Comparison of ENCODE assay signal across 16 cellular contexts in the genomic region with DNA sequence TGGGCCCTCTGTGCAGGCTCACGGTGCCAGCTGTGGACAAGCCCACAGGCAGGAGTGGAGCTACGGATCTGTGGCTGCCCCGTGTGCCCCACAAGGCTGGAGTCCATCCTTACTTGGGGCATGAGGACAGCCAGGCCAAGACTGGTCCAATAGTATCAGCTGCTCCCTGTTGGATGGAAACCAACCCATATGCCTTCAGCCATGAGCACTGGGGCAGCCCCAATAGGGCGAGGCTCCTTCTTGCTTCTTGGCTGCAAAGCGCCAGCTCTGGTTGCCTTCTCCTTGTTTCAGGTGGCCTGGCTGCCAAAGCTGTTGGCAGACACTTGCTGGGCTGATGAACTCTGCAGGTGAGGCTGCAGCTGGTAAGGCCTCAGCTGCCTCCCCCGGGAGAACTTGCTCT.
DNase-seq lines count a peak whose midpoint lies in the region; ATAC-seq and TF ChIP-seq lines count a peak whose summit lies in the region.
"Had no signal": no experiment of that assay in that cellular context is flagged by ENCODE, and none has a peak within 500 bp of the region (broad histone marks: within the 10 kb centered on the region; RNA-seq: fewer than 3 reads in every experiment).

No MANE protein-coding gene starts in this region.

- H3K79me2 ChIP-seq in OCI-LY7 (ENCODE audit: insufficient read depth, low read depth, low read length) (no peaks in the 10 kb centered on the region), GM23338 (replicated peaks; ENCODE audit: insufficient read depth) (no peaks in the 10 kb centered on the region), trophoblast cell (ENCODE audit: control insufficient read depth, insufficient read depth, low read length, poor library complexity) (no peaks in the 10 kb centered on the region)

- H3K4me1 ChIP-seq in BLaER1: peaks cover 34% of the 10 kb centered on the region
- no peaks in the 10 kb centered on the region for H3K4me1 ChIP-seq in OCI-LY7 (ENCODE audit: insufficient read depth, low read length, poor library complexity, severe bottlenecking)
- no peaks in the 10 kb centered on the region for H3K4me1 ChIP-seq in GM23338 (ENCODE audit: insufficient read depth)
- H3K4me1 ChIP-seq in trophoblast cell (ENCODE audit: control insufficient read depth in 1 of 2, insufficient read depth in 2 of 2, low read length in 2 of 2): no peaks in the 10 kb centered on the region
- H3K4me1 ChIP-seq: Caco-2 had no signal

- H3K27ac Mint-ChIP-seq in GM23338: no peak overlapping the region
- H3K27ac Mint-ChIP-seq: B cell; CD4-positive, alpha-beta T cell had no signal

- intact Hi-C loops in OCI-LY7 (cut with micrococcal nuclease; ENCODE audit: unreplicated experiment): no loop called here

- no peak overlapping the region for H2BK120ac ChIP-seq in trophoblast cell (ENCODE audit: insufficient read depth, low read length, poor library complexity)

- H3K9me2 ChIP-seq in OCI-LY7 (ENCODE audit: insufficient read depth, low read length): no peaks in the 10 kb centered on the region
- no peaks in the 10 kb centered on the region for H3K9me2 ChIP-seq in GM23338 (ENCODE audit: insufficient read depth)

- H4K20me1 ChIP-seq in BLaER1 (peaks cover 22% of the 10 kb centered on the region), OCI-LY7 (ENCODE audit: insufficient read depth, low read length) (no peaks in the 10 kb centered on the region; the same call in 1 of the 2 replicates), GM23338 (replicated peaks; ENCODE audit: insufficient read depth) (no peaks in the 10 kb centered on the region)

- no peak overlapping the region for H2BK5ac ChIP-seq in trophoblast cell (ENCODE audit: low read depth, low read length, poor library complexity)

- CTCF ChIA-PET in OCI-LY7 (lab: Charles Lee; ENCODE audit: unreplicated experiment): no interaction called here

- no peak overlapping the region for H2AK5ac ChIP-seq in trophoblast cell (ENCODE audit: low read length)

- no peak for ATAC-seq in GM23338
- ATAC-seq: GM12878, HepG2 had no signal

- no peaks in the 10 kb centered on the region; the same call in 2 of the 3 replicates for H3K36me3 Mint-ChIP-seq in GM23338 (ENCODE audit: low read depth)

- H3K4me2 ChIP-seq in BLaER1: peak overlapping the region; percentile 84
- no peak overlapping the region for H3K4me2 ChIP-seq in OCI-LY7 (ENCODE audit: low read length)
- no peak overlapping the region for H3K4me2 ChIP-seq in GM23338
- no peak overlapping the region for H3K4me2 ChIP-seq in trophoblast cell (ENCODE audit: low read length)

- no peaks in the 10 kb centered on the region for H3K9me3 ChIP-seq in BLaER1
- no peaks in the 10 kb centered on the region for H3K9me3 ChIP-seq in OCI-LY7 (ENCODE audit: low read length)
- H3K9me3 ChIP-seq in trophoblast cell (ENCODE audit: insufficient read depth, low read depth, low read length): no peaks in the 10 kb centered on the region
- H3K9me3 ChIP-seq: Caco-2 had no signal

- H3K14ac ChIP-seq in trophoblast cell (ENCODE audit: low read length): no peak overlapping the region

- TF ChIP-seq CTCF in OCI-LY7 (conservative IDR thresholded peaks at IDR 0.05; ENCODE audit: low read length) (no peak), GM23338 (conservative IDR thresholded peaks at IDR 0.05; ENCODE audit: low read depth in 2 of 2) (no peak)

- H3K4me3 ChIP-seq in BLaER1: no peak overlapping the region
- H3K4me3 ChIP-seq in OCI-LY7 (ENCODE audit: low read depth, low read length, poor library complexity, severe bottlenecking): no peak overlapping the region
- no peak overlapping the region for H3K4me3 ChIP-seq in GM23338
- no peak overlapping the region for H3K4me3 ChIP-seq in trophoblast cell (ENCODE audit: low read depth, low read length)
- H3K4me3 ChIP-seq: GM12878 had no signal

- H3K4ac ChIP-seq in trophoblast cell (ENCODE audit: low read depth, low read length): no peak overlapping the region

- no TSS peak for BruUV-seq in OCI-LY7 (replicated peaks; lab: Mats Ljungman, UMichigan)

- H3K36me3 ChIP-seq in BLaER1: no peaks in the 10 kb centered on the region
- no peaks in the 10 kb centered on the region for H3K36me3 ChIP-seq in OCI-LY7 (ENCODE audit: insufficient read depth, low read length)
- H3K36me3 ChIP-seq in GM23338 (ENCODE audit: insufficient read depth): no peaks in the 10 kb centered on the region
- H3K36me3 ChIP-seq in trophoblast cell (ENCODE audit: control insufficient read depth in 1 of 2, insufficient read depth in 2 of 2, low read length in 2 of 2): no peaks in the 10 kb centered on the region

- no peaks in the 10 kb centered on the region for H3K9me3 Mint-ChIP-seq in GM23338
- H3K9me3 Mint-ChIP-seq: CD4-positive, alpha-beta T cell had no signal

- H3K23ac ChIP-seq in trophoblast cell (ENCODE audit: low read length): no peak overlapping the region

- H4K91ac ChIP-seq in trophoblast cell (ENCODE audit: low read depth, low read length): no peak overlapping the region

- DNase-seq in DMS79 (lab: John Stamatoyannopoulos, UW): peak; percentile 30
- DNase-seq in OCI-LY7 (ENCODE audit: low spot score): peak; percentile 14
- DNase-seq in cerebellum (ENCODE audit: low spot score): peak; percentile 69
- DNase-seq in GM23338 (ENCODE audit: low spot score): no peak
- no peak for DNase-seq in trophoblast cell
- no peak for DNase-seq in HK-2 (ENCODE audit: unreplicated experiment)
- no peak for DNase-seq in stimulated activated CD4-positive, alpha-beta T cell treated with anti-CD3 and anti-CD28 coated beads, Interleukin-4, amount 100 ng/mL, for 24 hours
- DNase-seq: Caco-2; CD4-positive, alpha-beta T cell; HCEC 1CT; KG1 had no signal

- no peaks in the 10 kb centered on the region for H3K79me1 ChIP-seq in trophoblast cell (ENCODE audit: low read length)

- no peak overlapping the region for H4K12ac ChIP-seq in trophoblast cell (ENCODE audit: low read depth, low read length)

- H4K8ac ChIP-seq in trophoblast cell (ENCODE audit: low read depth, low read length): no peak overlapping the region

- POLR2A ChIA-PET in OCI-LY7 (lab: Charles Lee): no interaction called here

- no peak overlapping the region for H2BK12ac ChIP-seq in trophoblast cell (ENCODE audit: low read length)

- H3K9ac ChIP-seq in BLaER1 (0 out of 2 replicates have a peak overlapping the region, but pooled peaks have one; percentile 6), trophoblast cell (ENCODE audit: low read length) (no peak overlapping the region)

- H2AFZ ChIP-seq in OCI-LY7 (ENCODE audit: low read length) (no peak overlapping the region), GM23338 (no peak overlapping the region), trophoblast cell (ENCODE audit: insufficient read depth, low read length, poor library complexity) (no peak overlapping the region)

- H3K27me3 Mint-ChIP-seq in GM23338 (ENCODE audit: insufficient read depth, low read depth, poor library complexity): peaks cover 14% of the 10 kb centered on the region

- no peaks in the 10 kb centered on the region for H3F3A ChIP-seq in GM23338 (replicated peaks; ENCODE audit: low read depth)

- H3K4me1 Mint-ChIP-seq in GM23338: no peaks in the 10 kb centered on the region; the same call in 2 of the 3 replicates
- H3K4me1 Mint-ChIP-seq: B cell had no signal

- H3K27ac ChIP-seq in BLaER1: peak overlapping the region; percentile 13; the same call in 1 of the 2 replicates
- H3K27ac ChIP-seq in OCI-LY7 (ENCODE audit: low read depth, low read length, poor library complexity, severe bottlenecking): no peak overlapping the region
- H3K27ac ChIP-seq in GM23338 (ENCODE audit: low read depth): no peak overlapping the region
- no peak overlapping the region for H3K27ac ChIP-seq in trophoblast cell (ENCODE audit: low read depth, low read length)
- H3K27ac ChIP-seq: C4-2B had no signal

- H3K27me3 ChIP-seq in BLaER1 (no peaks in the 10 kb centered on the region; the same call in 1 of the 2 replicates), GM23338 (ENCODE audit: insufficient read depth) (no peaks in the 10 kb centered on the region), trophoblast cell (ENCODE audit: insufficient read depth, low read length) (no peaks in the 10 kb centered on the region)

- no peak overlapping the region for H3K4me3 Mint-ChIP-seq in GM23338
- H3K4me3 Mint-ChIP-seq: B cell; CD4-positive, alpha-beta T cell had no signal

- WGBS in trophoblast cell (ENCODE audit: extremely low coverage, insufficient coverage, insufficient read length): no CpG with 5 or more reads among the region's 6 CpGs

- H3K18ac ChIP-seq in trophoblast cell (ENCODE audit: low read length): no peak overlapping the region

Comparison
In these comparisons a context has a peak if more than half of its experiments do, and no peak if none do; other contexts are left out.
1. DNase-seq: peak in DMS79 (single experiment), OCI-LY7 (single experiment) and cerebellum (single experiment); none in GM23338 (single experiment), trophoblast cell (0 of 2), HK-2 (single experiment) and stimulated activated CD4-positive, alpha-beta T cell treated with anti-CD3 and anti-CD28 coated beads, Interleukin-4, amount 100 ng/mL, for 24 hours (single experiment).